22 cellular contexts compared by ENCODE assay signal in genomic region chr17:9788582-9788981, GRCh38. TPM values are rescaled to one million over a fixed set of nuclear protein-coding genes. Genes with fewer than 3 reads are reported as not detected.
"Had no signal": no experiment of that assay in that cellular context is flagged by ENCODE, and none has a peak within 500 bp of the region (broad histone marks: within the 10 kb centered on the region; RNA-seq: fewer than 3 reads in every experiment).

No MANE protein-coding gene starts in this region.

- H3K4me2 ChIP-seq: SK-N-SH had no signal

- H3K9me3 ChIP-seq: MG63, SK-N-SH had no signal

- H3K4me3 ChIP-seq: MG63 had no signal

- H3K9ac ChIP-seq: SK-N-SH had no signal

- H3K27ac ChIP-seq: HL-60 had no signal

- H3K36me3 ChIP-seq: MG63 had no signal

- DNase-seq: Karpas-422, KBM-7, MG63, NCI-H1092, NCI-H1105 treated with DMSO at 0.1 percent for 48 hours, NCI-H1417 treated with DMSO at 0.1 percent for 48 hours, NCI-H146, NCI-H1694 treated with DMSO at 0.1 percent for 48 hours, NCI-H1930, NCI-H2081, NCI-H2107, NCI-H2227 treated with DMSO at 0.1 percent for 48 hours, NCI-H524, NCI-H526 treated with DMSO at 0.1 percent for 48 hours, NCI-H748 treated with DMSO at 0.1 percent for 48 hours, RPMI8226, SHP77, SK-N-SH, SW 1271 had no signal

- H3K9me2 ChIP-seq: SK-N-SH had no signal

RNA-seq across cellular contexts. Expression of gene DHRS7C, which starts 2.8 kb away (rescaled TPM):
- total RNA-seq: NCI-H460, SK-MEL-5 had no signal
- polyA plus RNA-seq: SK-N-SH had no signal

RNA-seq across cellular contexts. Expression of gene GSG1L2, which starts 33.3 kb away (rescaled TPM):
- total RNA-seq: SK-MEL-5 had no signal
- polyA plus RNA-seq: SK-N-SH had no signal

RNA-seq across cellular contexts. Expression of gene GLP2R, which starts 37.1 kb away (rescaled TPM):
- total RNA-seq: SK-MEL-5 had no signal
- polyA plus RNA-seq: SK-N-SH had no signal
